In genomic region chr12:89453121-89453520, GRCh38 we compare ENCODE assay signal across 2 cellular contexts.
TF ChIP-seq lines count a peak whose summit lies in the region.

No MANE protein-coding gene starts in this region.

TF ChIP-seq in HEK293T, 16 proteins besides CTCF, POLR2A, EP300 and RAD21:
- TF ChIP-seq TARDBP (IDR thresholded peaks at IDR 0.05), result no peak
- TF ChIP-seq, protein P1, sequence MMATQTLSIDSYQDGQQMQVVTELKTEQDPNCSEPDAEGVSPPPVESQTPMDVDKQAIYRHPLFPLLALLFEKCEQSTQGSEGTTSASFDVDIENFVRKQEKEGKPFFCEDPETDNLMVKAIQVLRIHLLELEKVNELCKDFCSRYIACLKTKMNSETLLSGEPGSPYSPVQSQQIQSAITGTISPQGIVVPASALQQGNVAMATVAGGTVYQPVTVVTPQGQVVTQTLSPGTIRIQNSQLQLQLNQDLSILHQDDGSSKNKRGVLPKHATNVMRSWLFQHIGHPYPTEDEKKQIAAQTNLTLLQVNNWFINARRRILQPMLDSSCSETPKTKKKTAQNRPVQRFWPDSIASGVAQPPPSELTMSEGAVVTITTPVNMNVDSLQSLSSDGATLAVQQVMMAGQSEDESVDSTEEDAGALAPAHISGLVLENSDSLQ (IDR thresholded peaks at IDR 0.05), result peak; percentile 34

TF ChIP-seq in H1, 55 proteins besides CTCF, POLR2A, EP300 and RAD21:
- TF ChIP-seq CBX5 (IDR thresholded peaks at IDR 0.05; ENCODE audit: low read depth, low read length), result no peak
- TF ChIP-seq, protein P2, sequence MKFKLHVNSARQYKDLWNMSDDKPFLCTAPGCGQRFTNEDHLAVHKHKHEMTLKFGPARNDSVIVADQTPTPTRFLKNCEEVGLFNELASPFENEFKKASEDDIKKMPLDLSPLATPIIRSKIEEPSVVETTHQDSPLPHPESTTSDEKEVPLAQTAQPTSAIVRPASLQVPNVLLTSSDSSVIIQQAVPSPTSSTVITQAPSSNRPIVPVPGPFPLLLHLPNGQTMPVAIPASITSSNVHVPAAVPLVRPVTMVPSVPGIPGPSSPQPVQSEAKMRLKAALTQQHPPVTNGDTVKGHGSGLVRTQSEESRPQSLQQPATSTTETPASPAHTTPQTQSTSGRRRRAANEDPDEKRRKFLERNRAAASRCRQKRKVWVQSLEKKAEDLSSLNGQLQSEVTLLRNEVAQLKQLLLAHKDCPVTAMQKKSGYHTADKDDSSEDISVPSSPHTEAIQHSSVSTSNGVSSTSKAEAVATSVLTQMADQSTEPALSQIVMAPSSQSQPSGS (IDR thresholded peaks at IDR 0.05; ENCODE audit: low read length), result no peak
- TF ChIP-seq FOSL1 (IDR thresholded peaks at IDR 0.05; ENCODE audit: insufficient read depth, low read depth, low read length), result no peak
- no peak for TF ChIP-seq POU5F1 (IDR thresholded peaks at IDR 0.05; ENCODE audit: low read depth, low read length)
- TF ChIP-seq EGR1 (IDR thresholded peaks at IDR 0.05; ENCODE audit: borderline replicate concordance, low read depth, low read length), result no peak
- TF ChIP-seq RFX5 (IDR thresholded peaks at IDR 0.05; ENCODE audit: borderline replicate concordance, low read depth, low read length), result no peak
- TF ChIP-seq KDM5A (IDR thresholded peaks at IDR 0.05; ENCODE audit: low read length), result no peak
- TF ChIP-seq MAX (IDR thresholded peaks at IDR 0.05), result no peak
- TF ChIP-seq TCF12 (IDR thresholded peaks at IDR 0.05; ENCODE audit: low read depth, low read length), result no peak
- no peak for TF ChIP-seq BCL11A (IDR thresholded peaks at IDR 0.05; ENCODE audit: low read depth in 2 of 2, low read length in 2 of 2)
- no peak for TF ChIP-seq CBX8 (IDR thresholded peaks at IDR 0.05; ENCODE audit: borderline replicate concordance, low read depth, low read length)
- no peak for TF ChIP-seq SP4 (IDR thresholded peaks at IDR 0.05; ENCODE audit: low read length)
- TF ChIP-seq SRF (IDR thresholded peaks at IDR 0.05; ENCODE audit: low read depth, low read length), result no peak
- TF ChIP-seq TEAD4 (IDR thresholded peaks at IDR 0.05; ENCODE audit: low read depth, low read length), result no peak
- no peak for TF ChIP-seq SIRT6 (IDR thresholded peaks at IDR 0.05; ENCODE audit: low read length)
- TF ChIP-seq SP1 (IDR thresholded peaks at IDR 0.05; ENCODE audit: low read depth, low read length), result no peak
TF ChIP-seq in H1: peak in this region for 0.
